In genomic region chr1:27577504-27578188, GRCh38 we compare ENCODE assay signal across 11 cellular contexts. TPM values are rescaled to one million over a fixed set of nuclear protein-coding genes. Genes with fewer than 3 reads are reported as not detected.
A peak's percentile ranks its signal among the peaks of the same experiment; 100 is the strongest.
DNase-seq lines count a peak whose midpoint lies in the region; ATAC-seq, FAIRE-seq and TF ChIP-seq lines count a peak whose summit lies in the region.
"Had no signal": no experiment of that assay in that cellular context is flagged by ENCODE, and none has a peak within 500 bp of the region (broad histone marks: within the 10 kb centered on the region; RNA-seq: fewer than 3 reads in every experiment).

No MANE protein-coding gene starts in this region.

- peaks cover 75% of the 10 kb centered on the region for H3K79me2 ChIP-seq in K562 (ENCODE audit: control insufficient read depth, insufficient read depth, low read length)

- H3K27me3 ChIP-seq in K562 (ENCODE audit: control insufficient read depth in 2 of 2, insufficient read depth in 2 of 2, low read length in 2 of 2) (no peaks in the 10 kb centered on the region), left lung (peaks cover 0 to 17% of the 10 kb centered on the region in 2 donors), stomach smooth muscle (ENCODE audit: control insufficient read depth in 1 of 2, insufficient read depth in 2 of 2, low read length in 2 of 2) (no peaks in the 10 kb centered on the region)

- no peak for TF ChIP-seq RAD21 in K562 (CRISPR knock-in tag; conservative IDR thresholded peaks at IDR 0.05 in 1 of 2, IDR thresholded peaks at IDR 0.05 in 1 of 2)

- TF ChIP-seq EP300 in K562 (IDR thresholded peaks at IDR 0.05; ENCODE audit: low read length) = no peak

- H3K4me2 ChIP-seq in K562 (ENCODE audit: insufficient read depth, low read length) = no peak overlapping the region

- H3K9me3 ChIP-seq in K562 (replicated peaks; ENCODE audit: control insufficient read depth, insufficient read depth, low read depth, low read length) (no peaks in the 10 kb centered on the region), left lung (no peaks in the 10 kb centered on the region), stomach smooth muscle (ENCODE audit: control insufficient read depth in 2 of 2, low read length in 2 of 2) (no peaks in the 10 kb centered on the region)

- H3K9ac ChIP-seq in K562 (ENCODE audit: insufficient read depth in 1 of 2, low read depth in 2 of 2, low read length in 2 of 2) (peak overlapping the region in 1 of 2 experiments; percentile 5; a peak in 1 of 4 replicates), stomach smooth muscle (ENCODE audit: low read length in 2 of 2) (no peak overlapping the region)

- H2AFZ ChIP-seq in K562 (ENCODE audit: low read depth, low read length) = no peak overlapping the region

- no peak overlapping the region for H3K4me3 ChIP-seq in K562
- H3K4me3 ChIP-seq in left lung = no peak overlapping the region
- no peak overlapping the region for H3K4me3 ChIP-seq in stomach smooth muscle (ENCODE audit: low read length in 2 of 2)

- CTCF ChIA-PET in K562 (lab: Yijun Ruan, JAX; ENCODE audit: low intra/inter-chr PET ratio) = no interaction called here

- POLR2A ChIA-PET in K562 (lab: Yijun Ruan, JAX) = interaction anchor here (0.6 to 1.0 kb wide), 2 partner anchors 8 to 16 kb away, joined by 3 to 5 read pairs; no protein-coding TSS in a partner anchor

- FAIRE-seq in K562 (lab: Jason Lieb, UNC) = peak; percentile 52
- FAIRE-seq: endothelial cell of umbilical vein had no signal

- 70% methylated on average over 4 of the region's 4 CpGs for WGBS in K562 (ENCODE audit: insufficient coverage, low coverage, missing lambda C conversion rate)

- H3K4me1 ChIP-seq in K562 (replicated peaks in 1 of 2; ENCODE audit: control insufficient read depth in 2 of 2, insufficient read depth in 2 of 2, low read length in 2 of 2) (peaks cover 20 to 37% of the 10 kb centered on the region in 2 experiments), left lung (peaks cover 41 to 61% of the 10 kb centered on the region in 2 donors), stomach smooth muscle (ENCODE audit: control insufficient read depth, insufficient read depth, low read length) (peaks cover 63% of the 10 kb centered on the region)

- intact Hi-C loops in K562 (cut with micrococcal nuclease) = no loop called here
- intact Hi-C loops in left lung (cut with DNase I) = no loop called here
- intact Hi-C loops in posterior cingulate gyrus (cut with DNase I) = no loop called here

- peaks cover 5% of the 10 kb centered on the region for H3K9me1 ChIP-seq in K562 (ENCODE audit: control insufficient read depth, insufficient read depth, low read length)

- peak; percentile 18 for DNase-seq in NCI-H1092 (lab: John Stamatoyannopoulos, UW)
- DNase-seq in K562 (ENCODE audit: extremely low read depth in 1 of 4, low spot score in 3 of 4) = no peak
- no peak for DNase-seq in left lung
- DNase-seq in GM03348 (ENCODE audit: low spot score) = no peak
- DNase-seq in posterior cingulate gyrus = no peak
- no peak for DNase-seq in medulla oblongata (ENCODE audit: extremely low spot score)
- DNase-seq: activated CD8-positive, alpha-beta memory T cell treated with anti-CD3 and anti-CD28 coated beads, Interleukin-2, amount 50 U/mL, for 4 hours; stimulated activated CD4-positive, alpha-beta T cell treated with anti-CD3 and anti-CD28 coated beads, Interleukin-4, amount 100 ng/mL, for 24 hours had no signal

- peaks cover 25% of the 10 kb centered on the region for H4K20me1 ChIP-seq in K562 (replicated peaks; ENCODE audit: control insufficient read depth, insufficient read depth, low read length)

- TF ChIP-seq CTCF in K562 (IDR thresholded peaks at IDR 0.05 in 2 of 3, conservative IDR thresholded peaks at IDR 0.05 in 1 of 3; ENCODE audit: insufficient read depth in 2 of 3, low read depth in 1 of 3, low read length in 3 of 3) (no peak), left lung (IDR thresholded peaks at IDR 0.05) (no peak)

- in situ Hi-C loops in K562 (cut with MboI) = no loop called here

- no peak for ATAC-seq in K562
- no peak for ATAC-seq in left lung
- ATAC-seq in GM18858 (IDR thresholded peaks at IDR 0.05; ENCODE audit: unreplicated experiment) = no peak

- peaks cover 12% of the 10 kb centered on the region; the same call in 2 of the 3 replicates for H3K36me3 ChIP-seq in K562 (ENCODE audit: control insufficient read depth, insufficient read depth, low read length)
- H3K36me3 ChIP-seq in left lung = no peaks in the 10 kb centered on the region
- H3K36me3 ChIP-seq in stomach smooth muscle (ENCODE audit: control insufficient read depth in 2 of 2, insufficient read depth in 2 of 2, low read length in 2 of 2) = peaks cover 2 to 3% of the 10 kb centered on the region in 2 donors

- H3K27ac ChIP-seq in K562 (ENCODE audit: extremely low read depth, low read depth, low read length) = no peak overlapping the region
- H3K27ac ChIP-seq in left lung = peak overlapping the region; percentile 15 to 80
- peak overlapping the region; percentile 76 for H3K27ac ChIP-seq in stomach smooth muscle (ENCODE audit: low read length)

- no peak for TF ChIP-seq POLR2A in K562 (conservative IDR thresholded peaks at IDR 0.05)

- BruUV-seq in K562 (replicated peaks; lab: Mats Ljungman, UMichigan) = no TSS peak

TF ChIP-seq in K562, 482 proteins besides CTCF, POLR2A, EP300 and RAD21:
- TF ChIP-seq ARID4B (CRISPR knock-in tag; IDR thresholded peaks at IDR 0.05) = no peak

RNA-seq across cellular contexts. Expression of gene AHDC1, which starts 26.3 kb away (rescaled TPM):
- total RNA-seq in K562 (2011; cell fraction: chromatin; rRNA removed; ENCODE audit: low replicate concordance) = 62.5 and 101 TPM in 2 replicates
- total RNA-seq in K562 (2011; cell fraction: nucleolus; rRNA removed) = 36.7 and 38.9 TPM in 2 replicates
- 49.2 and 72.8 TPM in 2 replicates for total RNA-seq in K562 (2011; cell fraction: nucleoplasm; rRNA removed)
- 7.9 and 12.5 TPM in 2 replicates for total RNA-seq in K562 (2014; rRNA removed)
- total RNA-seq in K562 (2014; rRNA removed; fragmentation: Illumina TruSeq; extraction: Trizol) = 3.6 and 4.6 TPM in 2 replicates
- total RNA-seq in K562 (2015; rRNA removed; fragmentation: Illumina TruSeq; extraction: Trizol) = 4.7 and 4.8 TPM in 2 replicates
- total RNA-seq in K562 (2021) = 36.4 and 37.8 TPM in 2 replicates
- polyA plus RNA-seq in K562 (2011; rRNA removed) = 3.1 and 4.2 TPM in 2 replicates
- 2.3 and 3.9 TPM in 2 replicates for polyA plus RNA-seq in K562 (2011; cell fraction: cytosol; rRNA removed)
- 13.3 and 21.8 TPM in 2 replicates for polyA plus RNA-seq in K562 (2011; cell fraction: nucleus; rRNA removed)
- 13.7 and 18.2 TPM in 2 replicates for polyA plus RNA-seq in K562 (2012)
- polyA plus RNA-seq in K562 (2014; fragmentation: Illumina TruSeq; extraction: Trizol) = 5.4 and 9.5 TPM in 2 replicates
- under 1 TPM; 0.21 to 0.59 TPM for polyA plus RNA-seq in K562 (2014; fragmentation: Nextera tagmentation; extraction: Ambion mirVana)
- 8.5 and 9.0 TPM in 2 replicates for polyA plus RNA-seq in K562 (2014; rRNA removed)
- polyA minus RNA-seq in K562 (2011; rRNA and poly(A)+ RNA removed) = 3.7 and 9.1 TPM in 2 replicates
- polyA minus RNA-seq in K562 (2011; cell fraction: cytosol; rRNA and poly(A)+ RNA removed) = 12.2 and 15.2 TPM in 2 replicates
- polyA minus RNA-seq in K562 (2011; cell fraction: nucleus; rRNA and poly(A)+ RNA removed) = 10.6 and 11.6 TPM in 2 replicates
- 10 to 100 TPM; 35.5 to 38.0 TPM for total RNA-seq in left lung

RNA-seq across cellular contexts. Expression of gene FGR, which starts 57.3 kb away (rescaled TPM):
- not detected in 2 replicates for total RNA-seq in K562 (2011; cell fraction: chromatin; rRNA removed; ENCODE audit: low replicate concordance)
- not detected in 2 replicates for total RNA-seq in K562 (2011; cell fraction: nucleolus; rRNA removed)
- not detected in 2 replicates for total RNA-seq in K562 (2011; cell fraction: nucleoplasm; rRNA removed)
- not detected in 2 replicates for total RNA-seq in K562 (2014; rRNA removed)
- total RNA-seq in K562 (2014; rRNA removed; fragmentation: Illumina TruSeq; extraction: Trizol) = not detected in 2 replicates
- total RNA-seq in K562 (2015; rRNA removed; fragmentation: Illumina TruSeq; extraction: Trizol) = not detected in 2 replicates
- total RNA-seq in K562 (2021) = 0.11 and 0.38 TPM in 2 replicates
- 0.04 TPM in 1 of 2 replicates, not detected in the other for polyA plus RNA-seq in K562 (2011; rRNA removed)
- polyA plus RNA-seq in K562 (2011; cell fraction: cytosol; rRNA removed) = 0.06 TPM in 1 of 2 replicates, not detected in the other
- polyA plus RNA-seq in K562 (2011; cell fraction: nucleus; rRNA removed) = 0.20 TPM in 1 of 2 replicates, not detected in the other
- polyA plus RNA-seq in K562 (2012) = not detected in 2 replicates
- not detected in 2 replicates for polyA plus RNA-seq in K562 (2014; fragmentation: Illumina TruSeq; extraction: Trizol)
- not detected for polyA plus RNA-seq in K562 (2014; fragmentation: Nextera tagmentation; extraction: Ambion mirVana)
- not detected in 2 replicates for polyA plus RNA-seq in K562 (2014; rRNA removed)
- polyA minus RNA-seq in K562 (2011; rRNA and poly(A)+ RNA removed) = not detected in 2 replicates
- not detected in 2 replicates for polyA minus RNA-seq in K562 (2011; cell fraction: cytosol; rRNA and poly(A)+ RNA removed)
- polyA minus RNA-seq in K562 (2011; cell fraction: nucleus; rRNA and poly(A)+ RNA removed) = not detected in 2 replicates
- 100 to 1,000 TPM in 1 of 2 donors, 10 to 100 TPM in 1; 44.6 to 126 TPM for total RNA-seq in left lung
- total RNA-seq: endothelial cell of umbilical vein had no signal

Comparison
In these comparisons a context has a peak if more than half of its experiments do, and no peak if none do; other contexts are left out.
1. RNA of gene FGR, which starts 57.3 kb away (total RNA-seq): 44.6 to 126 TPM in left lung; 0.11 to 0.38 TPM in K562; every median in the first group is over 10 times any median in the second.